9 cellular contexts compared by ENCODE assay signal in genomic region chr4:177494791-177495190, GRCh38.
"Had no signal": no experiment of that assay in that cellular context is flagged by ENCODE, and none has a peak within 500 bp of the region (broad histone marks: within the 10 kb centered on the region; RNA-seq: fewer than 3 reads in every experiment).

No MANE protein-coding gene starts in this region.

- ATAC-seq: GM23338, HCT116 had no signal

- H3K4me3 ChIP-seq: GM23248, GM23338, HAP-1 had no signal

- DNase-seq: GM23248, GOT3, H7, H9, HCEC 1CT, HFFc6 had no signal
